14 cellular contexts compared by ENCODE assay signal in genomic region chr11:1843796-1844195, GRCh38. TPM values are rescaled to one million over a fixed set of nuclear protein-coding genes. Genes with fewer than 3 reads are reported as not detected.
DNase-seq lines count a peak whose midpoint lies in the region; ATAC-seq and TF ChIP-seq lines count a peak whose summit lies in the region.
"Had no signal": no experiment of that assay in that cellular context is flagged by ENCODE, and none has a peak within 500 bp of the region (broad histone marks: within the 10 kb centered on the region; RNA-seq: fewer than 3 reads in every experiment).

No MANE protein-coding gene starts in this region.

- WGBS in heart right ventricle, 2 donors: 87 to 93% methylated on average over 8 of the region's 8 CpGs
- WGBS in liver: 87% methylated on average over 8 of the region's 8 CpGs
- WGBS in stomach, 5 donors: 72 to 89% (median 87%) methylated on average over 3 to 8 of the region's 8 CpGs

- intact Hi-C loops in Right ventricle myocardium superior (cut with DNase I): loop anchor here (5.0 kb wide), 1 partner anchor 39 kb away; no protein-coding TSS in a partner anchor
- intact Hi-C loops in heart right ventricle (cut with DNase I): loop anchor here in 4 of 10 donors (2.0 to 5.0 kb wide), 4 partner anchors 19 to 1471 kb away; no protein-coding TSS in a partner anchor
- intact Hi-C loops in stomach (cut with DNase I; ENCODE audit: low total_unique reads): no loop called here

- no peaks in the 10 kb centered on the region for H3K9me3 Mint-ChIP-seq in activated T-helper 17 cell treated with anti-CD3 and anti-CD28 coated beads, Interleukin-2, amount 50 U/mL, for 72 hours

- H3K4me1 Mint-ChIP-seq in activated T-helper 17 cell treated with anti-CD3 and anti-CD28 coated beads, Interleukin-2, amount 50 U/mL, for 72 hours: peaks cover 22% of the 10 kb centered on the region

- H3K36me3 ChIP-seq in heart right ventricle: no peaks in the 10 kb centered on the region
- H3K36me3 ChIP-seq in liver (ENCODE audit: control insufficient read depth in 4 of 4, insufficient read depth in 3 of 4, low read depth in 1 of 4, low read length in 3 of 4): no peaks in the 10 kb centered on the region
- no peaks in the 10 kb centered on the region for H3K36me3 ChIP-seq in stomach
- H3K36me3 ChIP-seq: transverse colon had no signal

- no peaks in the 10 kb centered on the region for H3K36me3 Mint-ChIP-seq in activated T-helper 17 cell treated with anti-CD3 and anti-CD28 coated beads, Interleukin-2, amount 50 U/mL, for 72 hours (ENCODE audit: low read depth)

- H3K4me3 ChIP-seq in heart right ventricle: no peak overlapping the region
- no peak overlapping the region for H3K4me3 ChIP-seq in liver (ENCODE audit: low read depth in 1 of 3, low read length in 3 of 3)
- no peak overlapping the region for H3K4me3 ChIP-seq in stomach
- H3K4me3 ChIP-seq: transverse colon had no signal

- TF ChIP-seq CTCF in heart right ventricle (IDR thresholded peaks at IDR 0.05): no peak
- TF ChIP-seq CTCF in liver (IDR thresholded peaks at IDR 0.05; ENCODE audit: low read depth, low read length, missing input control): no peak
- no peak for TF ChIP-seq CTCF in stomach (IDR thresholded peaks at IDR 0.05)

- H3K4me1 ChIP-seq in heart right ventricle (peaks cover 5 to 67% (median 31%) of the 10 kb centered on the region in 9 donors), liver (ENCODE audit: control insufficient read depth in 4 of 4, insufficient read depth in 4 of 4, low read length in 3 of 4) (peaks cover 0 to 6% (median 3%) of the 10 kb centered on the region in 4 donors), stomach (peaks cover 0 to 47% (median 6%) of the 10 kb centered on the region in 4 donors)

- no peak for TF ChIP-seq EP300 in stomach (IDR thresholded peaks at IDR 0.05)

- TF ChIP-seq POLR2A in stomach (IDR thresholded peaks at IDR 0.05): no peak

- H3K27ac ChIP-seq in heart right ventricle (peak overlapping the region in 5 of 10 donors; percentile 4 to 81 (median 43)), liver (ENCODE audit: low read depth in 1 of 2, low read length in 2 of 2) (peak overlapping the region; percentile 44 to 50), stomach (peak overlapping the region; percentile 14 to 62 (median 52))

- peak overlapping the region; percentile 79 for H3K4me3 Mint-ChIP-seq in activated T-helper 17 cell treated with anti-CD3 and anti-CD28 coated beads, Interleukin-2, amount 50 U/mL, for 72 hours

- peak overlapping the region; percentile 95 for H3K27ac Mint-ChIP-seq in activated T-helper 17 cell treated with anti-CD3 and anti-CD28 coated beads, Interleukin-2, amount 50 U/mL, for 72 hours

- ATAC-seq in Right ventricle myocardium superior (ENCODE audit: poor library complexity) (no peak), heart right ventricle (no peak)
- ATAC-seq in activated T-helper 17 cell treated with anti-CD3 and anti-CD28 coated beads, Interleukin-2, amount 50 U/mL, for 72 hours (replicated peaks): no peak

- H3K9ac ChIP-seq in liver (ENCODE audit: low read depth in 1 of 2, low read length in 2 of 2): no peak overlapping the region

- no peaks in the 10 kb centered on the region for H3K27me3 Mint-ChIP-seq in activated T-helper 17 cell treated with anti-CD3 and anti-CD28 coated beads, Interleukin-2, amount 50 U/mL, for 72 hours

- no peaks in the 10 kb centered on the region for H3K9me3 ChIP-seq in heart right ventricle
- no peaks in the 10 kb centered on the region for H3K9me3 ChIP-seq in liver (ENCODE audit: control insufficient read depth in 4 of 4, low read length in 3 of 4)
- H3K9me3 ChIP-seq in stomach: no peaks in the 10 kb centered on the region
- H3K9me3 ChIP-seq: transverse colon had no signal

- H3K27me3 ChIP-seq in heart right ventricle (no peaks in the 10 kb centered on the region), liver (ENCODE audit: control insufficient read depth in 4 of 4, insufficient read depth in 4 of 4, low read length in 3 of 4) (no peaks in the 10 kb centered on the region), stomach (no peaks in the 10 kb centered on the region)
- H3K27me3 ChIP-seq: transverse colon had no signal

- TF ChIP-seq RAD21 in liver (IDR thresholded peaks at IDR 0.05): no peak

- DNase-seq in Right ventricle myocardium superior: peak; percentile 34
- no peak for DNase-seq in heart right ventricle
- DNase-seq in stomach: no peak
- DNase-seq in NK-92 treated with Interleukin-12 subunit alpha and Interleukin-12 subunit beta, amount 100 ng/mL, for 24 hours (lab: John Stamatoyannopoulos, UW): no peak
- no peak for DNase-seq in NCI-H128 (lab: John Stamatoyannopoulos, UW; ENCODE audit: unreplicated experiment)
- DNase-seq in NCI-H1048 (lab: John Stamatoyannopoulos, UW): no peak
- DNase-seq: anterior cingulate cortex, NCI-H2081, SHP77 treated with DMSO at 0.1 percent for 48 hours had no signal

TF ChIP-seq in liver, 16 proteins besides CTCF, POLR2A, EP300 and RAD21:
- TF ChIP-seq EGR1 (IDR thresholded peaks at IDR 0.05; ENCODE audit: low read depth in 2 of 2) (no peak), FOXA2 (IDR thresholded peaks at IDR 0.05) (no peak), RXRA (IDR thresholded peaks at IDR 0.05) (no peak), ZBTB33 (IDR thresholded peaks at IDR 0.05) (no peak), YY1 (IDR thresholded peaks at IDR 0.05) (no peak)

RNA-seq across cellular contexts. Expression of gene TNNI2, which starts 5.0 kb away (rescaled TPM):
- total RNA-seq in Right ventricle myocardium superior: not detected
- under 1 TPM in 3 of 10 donors, not detected in 7; 0.36 to 0.55 (median 0.46) TPM for total RNA-seq in heart right ventricle
- 1 to 10 TPM in 1 of 2 donors, under 1 TPM in 1; 0.71 to 1.2 TPM for polyA plus RNA-seq in heart right ventricle
- not detected for total RNA-seq in activated T-helper 17 cell treated with anti-CD3 and anti-CD28 coated beads, Interleukin-2, amount 50 U/mL, for 72 hours
- total RNA-seq in liver: under 1 TPM in 1 of 2 donors, not detected in 1; 0.28 TPM
- under 1 TPM in 1 of 2 donors, not detected in 1; 0.22 TPM for polyA plus RNA-seq in liver
- 1 to 10 TPM in 1 of 5 donors, not detected in 4; 7.2 TPM for total RNA-seq in stomach
- polyA plus RNA-seq in stomach: 10 to 100 TPM in 2 of 3 donors, under 1 TPM in 1; 0.93 to 23.4 (median 17.0) TPM
- total RNA-seq: dermis microvascular lymphatic vessel endothelial cell, pulmonary artery endothelial cell had no signal

RNA-seq across cellular contexts. Expression of gene SYT8, which starts 9.0 kb away (rescaled TPM):
- not detected for total RNA-seq in Right ventricle myocardium superior
- total RNA-seq in heart right ventricle: not detected
- not detected for polyA plus RNA-seq in heart right ventricle
- not detected for total RNA-seq in activated T-helper 17 cell treated with anti-CD3 and anti-CD28 coated beads, Interleukin-2, amount 50 U/mL, for 72 hours
- total RNA-seq in liver: under 1 TPM; 0.17 to 0.28 TPM
- polyA plus RNA-seq in liver: under 1 TPM; 0.43 to 0.99 TPM
- total RNA-seq in stomach: 10 to 100 TPM in 1 of 5 donors, 1 to 10 TPM in 1, under 1 TPM in 3; 0.72 to 13.4 (median 0.92) TPM
- 10 to 100 TPM in 1 of 3 donors, 1 to 10 TPM in 2; 1.7 to 77.3 (median 3.7) TPM for polyA plus RNA-seq in stomach
- total RNA-seq: pulmonary artery endothelial cell had no signal

RNA-seq across cellular contexts. Expression of gene LSP1, which starts 9.1 kb away (rescaled TPM):
- total RNA-seq in Right ventricle myocardium superior (23.0 TPM), heart right ventricle (10 to 100 TPM; 16.0 to 57.2 (median 20.8) TPM), liver (1 to 10 TPM; 5.0 to 7.7 TPM), stomach (10 to 100 TPM in 4 of 5 donors, 1 to 10 TPM in 1; 9.8 to 78.8 (median 46.8) TPM)
- polyA plus RNA-seq in heart right ventricle (10 to 100 TPM; 21.3 to 21.5 TPM), liver (1 to 10 TPM; 5.2 to 6.3 TPM), stomach (100 to 1,000 TPM in 2 of 3 donors, 10 to 100 TPM in 1; 29.0 to 239 (median 155) TPM)
- total RNA-seq in activated T-helper 17 cell treated with anti-CD3 and anti-CD28 coated beads, Interleukin-2, amount 50 U/mL, for 72 hours: 100 to 1,000 TPM; 328 to 423 TPM
- total RNA-seq: pulmonary artery endothelial cell had no signal

RNA-seq across cellular contexts. Expression of gene PRR33, which starts 47.9 kb away (rescaled TPM):
- total RNA-seq in Right ventricle myocardium superior: 5.8 TPM
- 1 to 10 TPM; 2.3 to 4.9 (median 3.5) TPM for total RNA-seq in heart right ventricle
- 1 to 10 TPM in 1 of 2 donors, under 1 TPM in 1; 0.09 to 6.5 TPM for polyA plus RNA-seq in heart right ventricle
- total RNA-seq in activated T-helper 17 cell treated with anti-CD3 and anti-CD28 coated beads, Interleukin-2, amount 50 U/mL, for 72 hours: under 1 TPM in 1 of 2 donors, not detected in 1; 0.11 TPM
- total RNA-seq in liver: not detected
- polyA plus RNA-seq in liver: not detected
- not detected for total RNA-seq in stomach
- under 1 TPM in 1 of 3 donors, not detected in 2; 0.03 TPM for polyA plus RNA-seq in stomach
- total RNA-seq: dermis microvascular lymphatic vessel endothelial cell, pulmonary artery endothelial cell, transverse colon had no signal

Comparison
In these comparisons a context has a peak if more than half of its experiments do, and no peak if none do; other contexts are left out.
1. RNA of gene LSP1, which starts 9.1 kb away (total RNA-seq): 328 to 423 TPM in activated T-helper 17 cell treated with anti-CD3 and anti-CD28 coated beads, Interleukin-2, amount 50 U/mL, for 72 hours; 9.8 to 78.8 TPM in stomach, 23.0 TPM in Right ventricle myocardium superior (single experiment), 16.0 to 57.2 TPM in heart right ventricle and 5.0 to 7.7 TPM in liver; every median in the first group is over 4 times any median in the second.